26 cellular contexts compared by ENCODE assay signal in genomic region chr4:106647451-106647850, GRCh38.
"Had no signal": no experiment of that assay in that cellular context is flagged by ENCODE, and none has a peak within 500 bp of the region (broad histone marks: within the 10 kb centered on the region; RNA-seq: fewer than 3 reads in every experiment).

No MANE protein-coding gene starts in this region.

- ATAC-seq: activated CD4-positive, alpha-beta T cell treated with anti-CD3 and anti-CD28 coated beads for 36 hours; activated T-helper 17 cell treated with anti-CD3 and anti-CD28 coated beads, Interleukin-2, amount 50 U/mL, for 72 hours; Panc1; Right ventricle myocardium inferior; T-cell had no signal

- DNase-seq: activated CD4-positive, alpha-beta memory T cell treated with anti-CD3 and anti-CD28 coated beads, Interleukin-2, amount 10 ng/mL, durations not matched to agents 7 days and 5 days; activated CD4-positive, alpha-beta T cell treated with anti-CD3 and anti-CD28 coated beads for 36 hours; activated CD4-positive, alpha-beta T cell treated with anti-CD3 and anti-CD28 coated beads, Interleukin-2, amount 50 U/mL, for 1 hour; activated CD4-positive, CD25-positive, alpha-beta regulatory T cell; activated gamma-delta T cell; activated naive CD4-positive, alpha-beta T cell treated with anti-CD3 and anti-CD28 coated beads for 36 hours; activated T-cell treated with anti-CD3 and anti-CD28 coated beads for 4 hours; activated T-cell treated with anti-CD3 and anti-CD28 coated beads, Interleukin-2, amount 50 U/mL, for 48 hours; brain microvascular endothelial cell; KG1; MM.1S; NCI-H187 treated with DMSO at 0.1 percent for 48 hours; NCI-H2081 treated with DMSO at 0.1 percent for 48 hours; NCI-H345; NCI-H524 treated with DMSO at 0.1 percent for 48 hours; NCI-H82; RPMI8226; T-cell had no signal

- H3K4me3 Mint-ChIP-seq: activated CD4-positive, alpha-beta memory T cell treated with anti-CD3 and anti-CD28 coated beads, Interleukin-2, amount 10 ng/mL, durations not matched to agents 7 days and 5 days; activated CD4-positive, alpha-beta T cell treated with anti-CD3 and anti-CD28 coated beads for 36 hours; activated naive CD4-positive, alpha-beta T cell treated with anti-CD3 and anti-CD28 coated beads for 36 hours; activated naive CD8-positive, alpha-beta T cell; activated T-helper 17 cell treated with anti-CD3 and anti-CD28 coated beads, Interleukin-2, amount 50 U/mL, for 72 hours; IgD-negative memory B cell; T-cell had no signal

- H3K27me3 ChIP-seq: brain microvascular endothelial cell, cardiac muscle cell had no signal

- H3K27ac ChIP-seq: brain microvascular endothelial cell, cardiac muscle cell, SK-N-MC, VCaP had no signal

- H3K4me3 ChIP-seq: cardiac muscle cell, SK-N-MC had no signal

- H3K9me3 Mint-ChIP-seq: activated CD4-positive, alpha-beta memory T cell treated with anti-CD3 and anti-CD28 coated beads, Interleukin-2, amount 10 ng/mL, durations not matched to agents 7 days and 5 days; activated naive CD4-positive, alpha-beta T cell treated with anti-CD3 and anti-CD28 coated beads for 36 hours; activated T-helper 17 cell treated with anti-CD3 and anti-CD28 coated beads, Interleukin-2, amount 50 U/mL, for 72 hours had no signal

- H3K4me1 Mint-ChIP-seq: activated CD4-positive, alpha-beta memory T cell treated with anti-CD3 and anti-CD28 coated beads, Interleukin-2, amount 10 ng/mL, durations not matched to agents 7 days and 5 days; activated CD4-positive, alpha-beta T cell treated with anti-CD3 and anti-CD28 coated beads for 36 hours; activated T-helper 17 cell treated with anti-CD3 and anti-CD28 coated beads, Interleukin-2, amount 50 U/mL, for 72 hours; IgD-negative memory B cell; T-cell had no signal

- H3K27me3 Mint-ChIP-seq: activated CD4-positive, alpha-beta memory T cell treated with anti-CD3 and anti-CD28 coated beads, Interleukin-2, amount 10 ng/mL, durations not matched to agents 7 days and 5 days; activated CD4-positive, alpha-beta T cell treated with anti-CD3 and anti-CD28 coated beads for 36 hours; activated naive CD8-positive, alpha-beta T cell; activated T-helper 17 cell treated with anti-CD3 and anti-CD28 coated beads, Interleukin-2, amount 50 U/mL, for 72 hours; IgD-negative memory B cell; T-cell had no signal

- H3K27ac Mint-ChIP-seq: activated CD4-positive, alpha-beta memory T cell treated with anti-CD3 and anti-CD28 coated beads, Interleukin-2, amount 10 ng/mL, durations not matched to agents 7 days and 5 days; activated CD4-positive, alpha-beta T cell treated with anti-CD3 and anti-CD28 coated beads for 36 hours; activated naive CD4-positive, alpha-beta T cell treated with anti-CD3 and anti-CD28 coated beads for 36 hours; activated naive CD8-positive, alpha-beta T cell; activated T-helper 17 cell treated with anti-CD3 and anti-CD28 coated beads, Interleukin-2, amount 50 U/mL, for 72 hours; IgD-negative memory B cell; T-cell had no signal

- H3K36me3 Mint-ChIP-seq: activated naive CD8-positive, alpha-beta T cell; IgD-negative memory B cell; T-cell had no signal

- H3K36me3 ChIP-seq: brain microvascular endothelial cell, cardiac muscle cell had no signal
